Comparison of ENCODE assay signal across 3 cellular contexts in the genomic region with DNA sequence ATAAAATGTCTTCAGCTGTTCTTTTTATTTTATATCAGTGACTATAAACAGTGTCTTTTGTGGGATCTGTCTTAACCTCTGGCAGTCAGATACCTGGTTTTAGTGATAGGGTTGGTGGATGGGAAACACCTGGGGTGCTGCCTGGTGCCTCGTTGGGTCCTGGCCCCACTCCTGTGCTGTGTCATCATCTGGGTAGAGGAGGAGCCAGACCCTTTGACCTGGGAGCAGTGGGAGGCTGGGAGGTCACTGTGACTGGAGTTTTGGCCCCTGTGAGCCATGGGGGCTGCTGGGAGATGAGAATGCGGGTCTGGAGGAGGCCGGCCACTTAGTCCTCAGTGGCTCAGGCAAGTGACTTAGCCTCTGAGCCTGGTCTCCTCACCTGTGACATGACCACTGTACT.
TF ChIP-seq lines count a peak whose summit lies in the region.

No MANE protein-coding gene starts in this region.

TF ChIP-seq in GM23338, 12 proteins besides CTCF, POLR2A, EP300 and RAD21 (continues in another document):
- TF ChIP-seq, protein P1, sequence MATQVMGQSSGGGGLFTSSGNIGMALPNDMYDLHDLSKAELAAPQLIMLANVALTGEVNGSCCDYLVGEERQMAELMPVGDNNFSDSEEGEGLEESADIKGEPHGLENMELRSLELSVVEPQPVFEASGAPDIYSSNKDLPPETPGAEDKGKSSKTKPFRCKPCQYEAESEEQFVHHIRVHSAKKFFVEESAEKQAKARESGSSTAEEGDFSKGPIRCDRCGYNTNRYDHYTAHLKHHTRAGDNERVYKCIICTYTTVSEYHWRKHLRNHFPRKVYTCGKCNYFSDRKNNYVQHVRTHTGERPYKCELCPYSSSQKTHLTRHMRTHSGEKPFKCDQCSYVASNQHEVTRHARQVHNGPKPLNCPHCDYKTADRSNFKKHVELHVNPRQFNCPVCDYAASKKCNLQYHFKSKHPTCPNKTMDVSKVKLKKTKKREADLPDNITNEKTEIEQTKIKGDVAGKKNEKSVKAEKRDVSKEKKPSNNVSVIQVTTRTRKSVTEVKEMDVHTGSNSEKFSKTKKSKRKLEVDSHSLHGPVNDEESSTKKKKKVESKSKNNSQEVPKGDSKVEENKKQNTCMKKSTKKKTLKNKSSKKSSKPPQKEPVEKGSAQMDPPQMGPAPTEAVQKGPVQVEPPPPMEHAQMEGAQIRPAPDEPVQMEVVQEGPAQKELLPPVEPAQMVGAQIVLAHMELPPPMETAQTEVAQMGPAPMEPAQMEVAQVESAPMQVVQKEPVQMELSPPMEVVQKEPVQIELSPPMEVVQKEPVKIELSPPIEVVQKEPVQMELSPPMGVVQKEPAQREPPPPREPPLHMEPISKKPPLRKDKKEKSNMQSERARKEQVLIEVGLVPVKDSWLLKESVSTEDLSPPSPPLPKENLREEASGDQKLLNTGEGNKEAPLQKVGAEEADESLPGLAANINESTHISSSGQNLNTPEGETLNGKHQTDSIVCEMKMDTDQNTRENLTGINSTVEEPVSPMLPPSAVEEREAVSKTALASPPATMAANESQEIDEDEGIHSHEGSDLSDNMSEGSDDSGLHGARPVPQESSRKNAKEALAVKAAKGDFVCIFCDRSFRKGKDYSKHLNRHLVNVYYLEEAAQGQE (IDR thresholded peaks at IDR 0.05; ENCODE audit: unreplicated experiment): no peak
- TF ChIP-seq POLR2AphosphoS5 (IDR thresholded peaks at IDR 0.05; ENCODE audit: low read depth) (no peak), STAT1 (IDR thresholded peaks at IDR 0.05; ENCODE audit: unreplicated experiment) (no peak), ZNF114 (CRISPR knock-in tag; IDR thresholded peaks at IDR 0.05) (no peak), JUNB (IDR thresholded peaks at IDR 0.05; ENCODE audit: unreplicated experiment) (no peak), EZH2 (IDR thresholded peaks at IDR 0.05; ENCODE audit: low read depth, unreplicated experiment) (no peak), NANOG (IDR thresholded peaks at IDR 0.05; ENCODE audit: borderline replicate concordance) (no peak), CREB1 (CRISPR knock-in tag; IDR thresholded peaks at IDR 0.05; ENCODE audit: low read depth) (no peak), EZH2phosphoT487 (IDR thresholded peaks at IDR 0.05; ENCODE audit: unreplicated experiment) (no peak), ZNF331 (CRISPR knock-in tag; IDR thresholded peaks at IDR 0.05; ENCODE audit: low read depth) (no peak)
- TF ChIP-seq, protein P2, sequence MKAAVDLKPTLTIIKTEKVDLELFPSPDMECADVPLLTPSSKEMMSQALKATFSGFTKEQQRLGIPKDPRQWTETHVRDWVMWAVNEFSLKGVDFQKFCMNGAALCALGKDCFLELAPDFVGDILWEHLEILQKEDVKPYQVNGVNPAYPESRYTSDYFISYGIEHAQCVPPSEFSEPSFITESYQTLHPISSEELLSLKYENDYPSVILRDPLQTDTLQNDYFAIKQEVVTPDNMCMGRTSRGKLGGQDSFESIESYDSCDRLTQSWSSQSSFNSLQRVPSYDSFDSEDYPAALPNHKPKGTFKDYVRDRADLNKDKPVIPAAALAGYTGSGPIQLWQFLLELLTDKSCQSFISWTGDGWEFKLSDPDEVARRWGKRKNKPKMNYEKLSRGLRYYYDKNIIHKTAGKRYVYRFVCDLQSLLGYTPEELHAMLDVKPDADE (IDR thresholded peaks at IDR 0.05): no peak

TF ChIP-seq in K562, 482 proteins besides CTCF, POLR2A, EP300 and RAD21:
- TF ChIP-seq MBD2 (IDR thresholded peaks at IDR 0.05; ENCODE audit: borderline replicate concordance, low read depth) (no peak), NR2C1 (IDR thresholded peaks at IDR 0.05) (no peak), NR2C1 (tag; IDR thresholded peaks at IDR 0.05) (no peak), ZNF146 (CRISPR knock-in tag; IDR thresholded peaks at IDR 0.05; ENCODE audit: unreplicated experiment) (no peak), STAG1 (CRISPR knock-in tag; IDR thresholded peaks at IDR 0.05; ENCODE audit: borderline replicate concordance) (no peak), CTBP1 (IDR thresholded peaks at IDR 0.05; ENCODE audit: borderline replicate concordance) (no peak), HNRNPLL (IDR thresholded peaks at IDR 0.05; ENCODE audit: low read depth, low read length, poor library complexity, severe bottlenecking) (no peak), BACH1 (tag; IDR thresholded peaks at IDR 0.05) (no peak)
- TF ChIP-seq, protein P3, sequence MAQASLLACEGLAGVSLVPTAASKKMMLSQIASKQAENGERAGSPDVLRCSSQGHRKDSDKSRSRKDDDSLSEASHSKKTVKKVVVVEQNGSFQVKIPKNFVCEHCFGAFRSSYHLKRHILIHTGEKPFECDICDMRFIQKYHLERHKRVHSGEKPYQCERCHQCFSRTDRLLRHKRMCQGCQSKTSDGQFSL (CRISPR knock-in tag; IDR thresholded peaks at IDR 0.05): no peak
- TF ChIP-seq, protein P3 (tag; IDR thresholded peaks at IDR 0.05): no peak

TF ChIP-seq in neural cell, 6 proteins besides CTCF, POLR2A, EP300 and RAD21:
- TF ChIP-seq EZH2 (IDR thresholded peaks at IDR 0.05; ENCODE audit: borderline replicate concordance, insufficient read depth, low read length, poor library complexity, severe bottlenecking) (no peak), POLR2AphosphoS5 (IDR thresholded peaks at IDR 0.05) (no peak), MXI1 (conservative IDR thresholded peaks at IDR 0.05; ENCODE audit: poor library complexity, severe bottlenecking) (no peak), SMC3 (conservative IDR thresholded peaks at IDR 0.05; ENCODE audit: poor library complexity) (no peak), TAF1 (IDR thresholded peaks at IDR 0.05; ENCODE audit: low read depth) (no peak)
- TF ChIP-seq, protein P1 (IDR thresholded peaks at IDR 0.05; ENCODE audit: borderline replicate concordance): no peak
